Comparison of ENCODE assay signal across 12 cellular contexts in genomic region chr3:151283907-151284461, GRCh38. TPM values are rescaled to one million over a fixed set of nuclear protein-coding genes. Genes with fewer than 3 reads are reported as not detected.
A peak's percentile ranks its signal among the peaks of the same experiment; 100 is the strongest.
DNase-seq lines count a peak whose midpoint lies in the region; ATAC-seq and TF ChIP-seq lines count a peak whose summit lies in the region.
"Had no signal": no experiment of that assay in that cellular context is flagged by ENCODE, and none has a peak within 500 bp of the region (broad histone marks: within the 10 kb centered on the region; RNA-seq: fewer than 3 reads in every experiment).

No MANE protein-coding gene starts in this region.

- no peaks in the 10 kb centered on the region for H3K9me3 Mint-ChIP-seq in activated naive CD4-positive, alpha-beta T cell treated with anti-CD3 and anti-CD28 coated beads for 36 hours
- no peaks in the 10 kb centered on the region for H3K9me3 Mint-ChIP-seq in activated CD8-positive, alpha-beta T cell treated with anti-CD3 and anti-CD28 coated beads for 36 hours

- no peaks in the 10 kb centered on the region for H3K9me3 ChIP-seq in heart right ventricle
- H3K9me3 ChIP-seq in transverse colon = no peaks in the 10 kb centered on the region

- DNase-seq in activated naive CD4-positive, alpha-beta T cell treated with anti-CD3 and anti-CD28 coated beads for 36 hours = peak; percentile 40
- DNase-seq in activated naive CD4-positive, alpha-beta T cell (lab: John Stamatoyannopoulos, UW) = no peak
- peak; percentile 47 for DNase-seq in activated CD8-positive, alpha-beta T cell treated with anti-CD3 and anti-CD28 coated beads for 36 hours
- DNase-seq in heart right ventricle = peak in 1 of 2 donors; percentile 50
- DNase-seq in transverse colon = no peak
- DNase-seq in T-helper 9 cell = no peak
- DNase-seq in SK-N-DZ (ENCODE audit: low spot score) = no peak
- DNase-seq: C1 segment of cervical spinal cord, NCI-H2227 treated with DMSO at 0.1 percent for 48 hours, posterior cingulate gyrus had no signal

- POLR2A ChIA-PET in activated CD8-positive, alpha-beta T cell treated with anti-CD3 and anti-CD28 coated beads for 36 hours (lab: Charles Lee) = no interaction called here

- in situ Hi-C loops in transverse colon (cut with MboI; ENCODE audit: low pct_ligation_motif_present in 1 of 4, low pct_unique_long_range_greater_than_20kb in 1 of 4, low sequenced_read_pairs in 3 of 4) = loop anchor here in 3 of 4 donors (10.0 to 25.0 kb wide), 3 partner anchors 59 to 522 kb away; partner anchors contain the start of gene SIAH2 (in 1 of the 3)

- TF ChIP-seq POLR2A in transverse colon (IDR thresholded peaks at IDR 0.05) = no peak

- no peaks in the 10 kb centered on the region for H3K36me3 Mint-ChIP-seq in activated naive CD4-positive, alpha-beta T cell treated with anti-CD3 and anti-CD28 coated beads for 36 hours (ENCODE audit: low read depth)
- H3K36me3 Mint-ChIP-seq in activated CD8-positive, alpha-beta T cell treated with anti-CD3 and anti-CD28 coated beads for 36 hours (ENCODE audit: low read depth) = no peaks in the 10 kb centered on the region

- H3K4me1 ChIP-seq in heart right ventricle = peaks cover 0 to 25% (median 9%) of the 10 kb centered on the region in 9 donors
- H3K4me1 ChIP-seq in transverse colon = peaks cover 0 to 16% (median 8%) of the 10 kb centered on the region in 4 donors

- peak; percentile 76 for ATAC-seq in activated CD8-positive, alpha-beta T cell treated with anti-CD3 and anti-CD28 coated beads for 36 hours
- ATAC-seq in heart right ventricle (peak in 5 of 8 donors; percentile 30 to 60 (median 45)), GM19324 (IDR thresholded peaks at IDR 0.05; ENCODE audit: low FRiP score, unreplicated experiment) (no peak)

- TF ChIP-seq CTCF in activated CD8-positive, alpha-beta T cell treated with anti-CD3 and anti-CD28 coated beads for 36 hours (IDR thresholded peaks at IDR 0.05) = no peak
- TF ChIP-seq CTCF in heart right ventricle (IDR thresholded peaks at IDR 0.05) (no peak), transverse colon (IDR thresholded peaks at IDR 0.05) (no peak)

- TF ChIP-seq EP300 in transverse colon (IDR thresholded peaks at IDR 0.05; ENCODE audit: low read depth) = no peak

- H3K27ac Mint-ChIP-seq in activated naive CD4-positive, alpha-beta T cell treated with anti-CD3 and anti-CD28 coated beads for 36 hours = no peak overlapping the region
- H3K27ac Mint-ChIP-seq in activated CD8-positive, alpha-beta T cell treated with anti-CD3 and anti-CD28 coated beads for 36 hours = peak overlapping the region; percentile 16

- H3K27ac ChIP-seq in heart right ventricle (peak overlapping the region in 8 of 10 donors; percentile 13 to 53 (median 24)), transverse colon (peak overlapping the region in 3 of 4 donors; percentile 18 to 29 (median 25))

- H3K4me3 ChIP-seq in heart right ventricle (no peak overlapping the region), transverse colon (no peak overlapping the region)

- H3K4me3 Mint-ChIP-seq in activated naive CD4-positive, alpha-beta T cell treated with anti-CD3 and anti-CD28 coated beads for 36 hours = no peak overlapping the region
- H3K4me3 Mint-ChIP-seq in activated CD8-positive, alpha-beta T cell treated with anti-CD3 and anti-CD28 coated beads for 36 hours = no peak overlapping the region

- H3K36me3 ChIP-seq in heart right ventricle = no peaks in the 10 kb centered on the region
- no peaks in the 10 kb centered on the region for H3K36me3 ChIP-seq in transverse colon

- intact Hi-C loops in activated naive CD4-positive, alpha-beta T cell treated with anti-CD3 and anti-CD28 coated beads for 36 hours (cut with micrococcal nuclease) = loop anchor here (1.0 to 5.0 kb wide), 9 partner anchors 43 to 633 kb away; no protein-coding TSS in a partner anchor
- intact Hi-C loops in activated CD8-positive, alpha-beta T cell treated with anti-CD3 and anti-CD28 coated beads for 36 hours (cut with micrococcal nuclease) = loop anchor here (1.0 kb wide), 2 partner anchors 56 to 116 kb away; no protein-coding TSS in a partner anchor
- intact Hi-C loops in heart right ventricle (cut with DNase I) (loop anchor here (1.0 to 5.0 kb wide), 9 partner anchors 52 to 117 kb away; no protein-coding TSS in a partner anchor), transverse colon (cut with DNase I; ENCODE audit: low total_unique reads) (loop anchor here (2.0 to 5.0 kb wide), 2 partner anchors 57 to 117 kb away; no protein-coding TSS in a partner anchor)

- H3K27me3 ChIP-seq in heart right ventricle (no peaks in the 10 kb centered on the region), transverse colon (no peaks in the 10 kb centered on the region)

- no peaks in the 10 kb centered on the region for H3K27me3 Mint-ChIP-seq in activated naive CD4-positive, alpha-beta T cell treated with anti-CD3 and anti-CD28 coated beads for 36 hours (ENCODE audit: low read depth)
- H3K27me3 Mint-ChIP-seq in activated CD8-positive, alpha-beta T cell treated with anti-CD3 and anti-CD28 coated beads for 36 hours = no peaks in the 10 kb centered on the region

- CTCF ChIA-PET in activated naive CD4-positive, alpha-beta T cell treated with anti-CD3 and anti-CD28 coated beads for 36 hours (lab: Charles Lee) = interaction anchor here (0.8 to 3.7 kb wide), 7 partner anchors 56 to 141 kb away, joined by 3 to 39 read pairs (median 4); no protein-coding TSS in a partner anchor
- CTCF ChIA-PET in activated CD8-positive, alpha-beta T cell treated with anti-CD3 and anti-CD28 coated beads for 36 hours (lab: Charles Lee) = interaction anchor here (0.7 to 6.2 kb wide), 10 partner anchors 9 to 635 kb away, joined by 3 to 69 read pairs (median 4); no protein-coding TSS in a partner anchor

- H3K4me1 Mint-ChIP-seq in activated naive CD4-positive, alpha-beta T cell treated with anti-CD3 and anti-CD28 coated beads for 36 hours (ENCODE audit: low read depth) = peaks cover 18% of the 10 kb centered on the region
- peaks cover 28% of the 10 kb centered on the region for H3K4me1 Mint-ChIP-seq in activated CD8-positive, alpha-beta T cell treated with anti-CD3 and anti-CD28 coated beads for 36 hours (ENCODE audit: low read depth)

- 41 to 43% methylated on average over 5 of the region's 5 CpGs for WGBS in heart right ventricle, 2 donors
- 16 to 21% methylated on average over 4 to 5 of the region's 5 CpGs for WGBS in transverse colon (ENCODE audit: low coverage in 1 of 2), 2 donors

RNA-seq across cellular contexts. Expression of gene P2RY14, which starts 5.6 kb away (rescaled TPM):
- under 1 TPM; 0.12 to 0.69 TPM for total RNA-seq in activated naive CD4-positive, alpha-beta T cell treated with anti-CD3 and anti-CD28 coated beads for 36 hours
- under 1 TPM; 0.51 to 0.70 TPM for total RNA-seq in activated CD8-positive, alpha-beta T cell treated with anti-CD3 and anti-CD28 coated beads for 36 hours
- total RNA-seq in heart right ventricle (1 to 10 TPM; 1.5 to 5.3 (median 2.7) TPM), transverse colon (10 to 100 TPM in 1 of 4 donors, 1 to 10 TPM in 1, under 1 TPM in 1, not detected in 1; 0.60 to 11.3 (median 7.2) TPM)
- polyA plus RNA-seq in heart right ventricle = 1 to 10 TPM in 1 of 2 donors, under 1 TPM in 1; 0.72 to 4.0 TPM
- not detected in 2 replicates for polyA plus RNA-seq in SK-N-DZ (2014; cell fraction: cytosol; rRNA removed)
- not detected in 2 replicates for polyA plus RNA-seq in SK-N-DZ (2014; cell fraction: nucleus; rRNA removed)
- total RNA-seq: epithelial cell of proximal tubule had no signal

RNA-seq across cellular contexts. Expression of gene GPR87, which starts 32.6 kb away (rescaled TPM):
- under 1 TPM in 1 of 2 experiments, not detected in 1; 0.19 TPM for total RNA-seq in activated naive CD4-positive, alpha-beta T cell treated with anti-CD3 and anti-CD28 coated beads for 36 hours
- not detected for total RNA-seq in activated CD8-positive, alpha-beta T cell treated with anti-CD3 and anti-CD28 coated beads for 36 hours
- total RNA-seq in heart right ventricle (not detected), transverse colon (not detected)
- under 1 TPM in 1 of 2 donors, not detected in 1; 0.01 TPM for polyA plus RNA-seq in heart right ventricle
- not detected in 2 replicates for polyA plus RNA-seq in SK-N-DZ (2014; cell fraction: cytosol; rRNA removed)
- not detected in 2 replicates for polyA plus RNA-seq in SK-N-DZ (2014; cell fraction: nucleus; rRNA removed)

RNA-seq across cellular contexts. Expression of gene P2RY13, which starts 45.4 kb away (rescaled TPM):
- total RNA-seq in activated naive CD4-positive, alpha-beta T cell treated with anti-CD3 and anti-CD28 coated beads for 36 hours = not detected
- not detected for total RNA-seq in activated CD8-positive, alpha-beta T cell treated with anti-CD3 and anti-CD28 coated beads for 36 hours
- total RNA-seq in heart right ventricle (1 to 10 TPM in 2 of 10 donors, under 1 TPM in 8; 0.26 to 4.9 (median 0.44) TPM), transverse colon (1 to 10 TPM in 1 of 4 donors, under 1 TPM in 2, not detected in 1; 0.40 to 1.4 (median 0.41) TPM)
- polyA plus RNA-seq in heart right ventricle = under 1 TPM; 0.14 to 0.15 TPM
- not detected in 2 replicates for polyA plus RNA-seq in SK-N-DZ (2014; cell fraction: cytosol; rRNA removed)
- polyA plus RNA-seq in SK-N-DZ (2014; cell fraction: nucleus; rRNA removed) = not detected in 2 replicates
- total RNA-seq: epithelial cell of proximal tubule had no signal

Comparison
In these comparisons a context has a peak if more than half of its experiments do, and no peak if none do; other contexts are left out.
1. DNase-seq: peak in activated naive CD4-positive, alpha-beta T cell treated with anti-CD3 and anti-CD28 coated beads for 36 hours (single experiment) and activated CD8-positive, alpha-beta T cell treated with anti-CD3 and anti-CD28 coated beads for 36 hours (single experiment); none in activated naive CD4-positive, alpha-beta T cell (0 of 4), transverse colon (single experiment), T-helper 9 cell (single experiment) and SK-N-DZ (single experiment).